In genomic region chr6:162389353-162390085, GRCh38 we compare ENCODE assay signal across 35 cellular contexts.
"Had no signal": no experiment of that assay in that cellular context is flagged by ENCODE, and none has a peak within 500 bp of the region (broad histone marks: within the 10 kb centered on the region; RNA-seq: fewer than 3 reads in every experiment).

No MANE protein-coding gene starts in this region.

- H3K27ac ChIP-seq: cardiac muscle cell, PC-9, RWPE1, VCaP had no signal

- H3K27ac Mint-ChIP-seq: activated B cell treated with CpG ODN at 0.5 μM for 24 hours; activated CD4-positive, alpha-beta memory T cell treated with anti-CD3 and anti-CD28 coated beads, Interleukin-2, amount 10 ng/mL, durations not matched to agents 7 days and 5 days; activated naive CD8-positive, alpha-beta T cell treated with anti-CD3 and anti-CD28 coated beads for 36 hours; activated T-cell treated with anti-CD3 and anti-CD28 coated beads, Interleukin-2, amount 50 U/mL, for 72 hours; activated T-helper 17 cell treated with anti-CD3 and anti-CD28 coated beads, Interleukin-2, amount 50 U/mL, for 72 hours had no signal

- H3K9me3 ChIP-seq: ascending aorta, MG63 had no signal

- H3K36me3 Mint-ChIP-seq: activated naive CD8-positive, alpha-beta T cell treated with anti-CD3 and anti-CD28 coated beads for 36 hours had no signal

- H3K4me1 Mint-ChIP-seq: activated B cell treated with CpG ODN at 0.5 μM for 24 hours; activated CD4-positive, alpha-beta memory T cell treated with anti-CD3 and anti-CD28 coated beads, Interleukin-2, amount 10 ng/mL, durations not matched to agents 7 days and 5 days; activated naive CD8-positive, alpha-beta T cell treated with anti-CD3 and anti-CD28 coated beads for 36 hours; activated T-helper 17 cell treated with anti-CD3 and anti-CD28 coated beads, Interleukin-2, amount 50 U/mL, for 72 hours had no signal

- H3K36me3 ChIP-seq: ascending aorta, cardiac muscle cell, MG63 had no signal

- DNase-seq: activated B cell treated with CpG ODN at 0.5 μM for 24 hours; activated CD4-positive, alpha-beta memory T cell treated with anti-CD3 and anti-CD28 coated beads, Interleukin-2, amount 10 ng/mL, durations not matched to agents 7 days and 5 days; activated CD4-positive, alpha-beta T cell treated with anti-CD3 and anti-CD28 coated beads for 1 hour; activated CD4-positive, alpha-beta T cell treated with anti-CD3 and anti-CD28 coated beads for 48 hours; activated effector memory CD4-positive, alpha-beta T cell treated with anti-CD3 and anti-CD28 coated beads, Interleukin-2, amount 50 U/mL, for 16 hours; activated naive CD4-positive, alpha-beta T cell; activated naive CD4-positive, alpha-beta T cell treated with anti-CD3 and anti-CD28 coated beads, Interleukin-2, amount 50 U/mL, for 16 hours; activated naive CD8-positive, alpha-beta T cell treated with anti-CD3 and anti-CD28 coated beads for 36 hours; activated T-cell treated with anti-CD3 and anti-CD28 coated beads, Interleukin-2, amount 50 U/mL, for 1 hour; activated T-cell treated with anti-CD3 and anti-CD28 coated beads, Interleukin-2, amount 50 U/mL, for 72 hours; amniotic stem cell; Kasumi-1; KG1; MG63; NCI-H1048; NCI-H1105 treated with DMSO at 0.1 percent for 48 hours; NCI-H1436; NCI-H1694; NCI-H1930; NCI-H2081 treated with DMSO at 0.1 percent for 48 hours; NCI-H510A; NCI-H526; NCI-H748 treated with DMSO at 0.1 percent for 48 hours; NK-92 treated with Interleukin-12 subunit alpha and Interleukin-12 subunit beta, amount 100 ng/mL, for 24 hours; PC-9; Right ventricle myocardium superior; SW 1271; T-helper 1 cell; T-helper 2 cell; T-helper 9 cell had no signal

- H3K27me3 Mint-ChIP-seq: activated B cell treated with CpG ODN at 0.5 μM for 24 hours; activated CD4-positive, alpha-beta memory T cell treated with anti-CD3 and anti-CD28 coated beads, Interleukin-2, amount 10 ng/mL, durations not matched to agents 7 days and 5 days; activated naive CD8-positive, alpha-beta T cell treated with anti-CD3 and anti-CD28 coated beads for 36 hours; activated T-helper 17 cell treated with anti-CD3 and anti-CD28 coated beads, Interleukin-2, amount 50 U/mL, for 72 hours had no signal

- ATAC-seq: activated T-cell treated with anti-CD3 and anti-CD28 coated beads, Interleukin-2, amount 50 U/mL, for 72 hours; activated T-helper 17 cell treated with anti-CD3 and anti-CD28 coated beads, Interleukin-2, amount 50 U/mL, for 72 hours had no signal

- H3K9me3 Mint-ChIP-seq: activated B cell treated with CpG ODN at 0.5 μM for 24 hours; activated CD4-positive, alpha-beta memory T cell treated with anti-CD3 and anti-CD28 coated beads, Interleukin-2, amount 10 ng/mL, durations not matched to agents 7 days and 5 days; activated naive CD8-positive, alpha-beta T cell treated with anti-CD3 and anti-CD28 coated beads for 36 hours; activated T-cell treated with anti-CD3 and anti-CD28 coated beads, Interleukin-2, amount 50 U/mL, for 72 hours; activated T-helper 17 cell treated with anti-CD3 and anti-CD28 coated beads, Interleukin-2, amount 50 U/mL, for 72 hours had no signal

- H3K4me3 Mint-ChIP-seq: activated B cell treated with CpG ODN at 0.5 μM for 24 hours; activated CD4-positive, alpha-beta memory T cell treated with anti-CD3 and anti-CD28 coated beads, Interleukin-2, amount 10 ng/mL, durations not matched to agents 7 days and 5 days; activated naive CD8-positive, alpha-beta T cell treated with anti-CD3 and anti-CD28 coated beads for 36 hours; activated T-cell treated with anti-CD3 and anti-CD28 coated beads, Interleukin-2, amount 50 U/mL, for 72 hours; activated T-helper 17 cell treated with anti-CD3 and anti-CD28 coated beads, Interleukin-2, amount 50 U/mL, for 72 hours had no signal

- H3K27me3 ChIP-seq: ascending aorta, cardiac muscle cell, MG63 had no signal

- H3K4me3 ChIP-seq: ascending aorta, cardiac muscle cell, MG63, PC-9 had no signal
